ENCODE assay signal across 21 cellular contexts in genomic region chr7:99644436-99644835, GRCh38. TPM values are rescaled to one million over a fixed set of nuclear protein-coding genes. Genes with fewer than 3 reads are reported as not detected.
"Had no signal": no experiment of that assay in that cellular context is flagged by ENCODE, and none has a peak within 500 bp of the region (broad histone marks: within the 10 kb centered on the region; RNA-seq: fewer than 3 reads in every experiment).

No MANE protein-coding gene starts in this region.

- H3K9me3 ChIP-seq: mucosa of descending colon, right lobe of liver, stomach, thyroid gland, vagina had no signal

- H3K4me2 ChIP-seq: neural progenitor cell, smooth muscle cell had no signal

- H3K9ac ChIP-seq: neural progenitor cell, parathyroid adenoma had no signal

- H2AFZ ChIP-seq: neural progenitor cell, parathyroid adenoma had no signal

- H3K27me3 ChIP-seq: dorsolateral prefrontal cortex, neural progenitor cell, right lobe of liver, stomach, thyroid gland, vagina had no signal

- H3K4me3 ChIP-seq: dorsolateral prefrontal cortex, lung, mucosa of descending colon, neural progenitor cell, right lobe of liver, smooth muscle cell, stomach, thyroid gland, vagina had no signal

- DNase-seq: dorsolateral prefrontal cortex; effector CD4-positive, alpha-beta T cell; foreskin melanocyte; head of caudate nucleus; mucosa of descending colon; naive thymus-derived CD4-positive, alpha-beta T cell; right lobe of liver; stimulated activated CD4-positive, alpha-beta T cell treated with anti-CD3 and anti-CD28 coated beads, Interleukin-12 subunit alpha, Interleukin-12 subunit beta, amount 100 ng/mL, for 4 hours; stimulated activated CD4-positive, alpha-beta T cell treated with anti-CD3 and anti-CD28 coated beads, Interleukin-1b, Interleukin-23, amount 100 ng/mL, for 48 hours; stimulated activated CD4-positive, alpha-beta T cell treated with anti-CD3 and anti-CD28 coated beads, Interleukin-4, amount 100 ng/mL, for 1 hour; stimulated activated CD8-positive, alpha-beta memory T cell treated with anti-CD3 and anti-CD28 coated beads, Interleukin-4, amount 100 ng/mL, for 48 hours; stimulated activated naive CD4-positive, alpha-beta T cell treated with Interleukin-2 at 50 U/mL for 16 hours; stomach; thyroid gland; trophoblast cell had no signal

- ATAC-seq: mucosa of descending colon; naive thymus-derived CD4-positive, alpha-beta T cell; right lobe of liver had no signal

- H3K4me1 ChIP-seq: neural progenitor cell, parathyroid adenoma, right lobe of liver, stomach, thyroid gland, vagina had no signal

- H3K36me3 ChIP-seq: neural progenitor cell, thyroid gland, vagina had no signal

- H3K27ac ChIP-seq: dorsolateral prefrontal cortex, neural progenitor cell, parathyroid adenoma, right lobe of liver, stomach, thyroid gland, vagina had no signal

RNA-seq across cellular contexts. Expression of gene CYP3A5, which starts 35.4 kb away (rescaled TPM):
- total RNA-seq: glomerular endothelial cell, smooth muscle cell had no signal

RNA-seq across cellular contexts. Expression of gene TMEM225B, which starts 46.4 kb away (rescaled TPM):
- total RNA-seq: glomerular endothelial cell had no signal
